In genomic region chr10:71821909-71822763, GRCh38 we compare ENCODE assay signal across 1 cellular context.
TF ChIP-seq lines count a peak whose summit lies in the region.

No MANE protein-coding gene starts in this region.

TF ChIP-seq in GM23338, 12 proteins besides CTCF, POLR2A, EP300 and RAD21:
- TF ChIP-seq ZNF114 (CRISPR knock-in tag; IDR thresholded peaks at IDR 0.05) (no peak), ETS1 (IDR thresholded peaks at IDR 0.05) (no peak), STAT1 (IDR thresholded peaks at IDR 0.05; ENCODE audit: unreplicated experiment) (no peak), NANOG (IDR thresholded peaks at IDR 0.05; ENCODE audit: borderline replicate concordance) (no peak)
